ENCODE assay signal across 21 cellular contexts in genomic region chr19:15236886-15237285, GRCh38. TPM values are rescaled to one million over a fixed set of nuclear protein-coding genes. Genes with fewer than 3 reads are reported as not detected.
DNase-seq lines count a peak whose midpoint lies in the region; ATAC-seq and TF ChIP-seq lines count a peak whose summit lies in the region.
"Had no signal": no experiment of that assay in that cellular context is flagged by ENCODE, and none has a peak within 500 bp of the region (broad histone marks: within the 10 kb centered on the region; RNA-seq: fewer than 3 reads in every experiment).

No MANE protein-coding gene starts in this region.

- peak overlapping the region; percentile 48 for H3K27ac Mint-ChIP-seq in activated T-cell treated with anti-CD3 and anti-CD28 coated beads, Interleukin-2, amount 50 U/mL, for 72 hours
- peak overlapping the region; percentile 16 for H3K27ac Mint-ChIP-seq in central memory CD8-positive, alpha-beta T cell (ENCODE audit: low read depth)
- H3K27ac Mint-ChIP-seq in neural crest cell (ENCODE audit: unreplicated experiment) = peak overlapping the region; percentile 12
- peak overlapping the region; percentile 61 for H3K27ac Mint-ChIP-seq in stimulated activated effector memory CD8-positive, alpha-beta T cell treated with anti-CD3 and anti-CD28 coated beads, Interleukin-12 subunit alpha, Interleukin-12 subunit beta, amount 100 ng/mL, for 72 hours
- H3K27ac Mint-ChIP-seq in natural killer cell = peak overlapping the region in 1 of 2 donors; percentile 26
- no peak overlapping the region for H3K27ac Mint-ChIP-seq in activated CD8-positive, alpha-beta T cell treated with anti-CD3 and anti-CD28 coated beads for 36 hours
- H3K27ac Mint-ChIP-seq: B cell; CD8-positive, alpha-beta T cell had no signal

- no peaks in the 10 kb centered on the region for H3K9me3 Mint-ChIP-seq in activated T-cell treated with anti-CD3 and anti-CD28 coated beads, Interleukin-2, amount 50 U/mL, for 72 hours
- no peaks in the 10 kb centered on the region for H3K9me3 Mint-ChIP-seq in central memory CD8-positive, alpha-beta T cell
- H3K9me3 Mint-ChIP-seq in neural crest cell (no peaks in the 10 kb centered on the region), natural killer cell (no peaks in the 10 kb centered on the region)
- H3K9me3 Mint-ChIP-seq in stimulated activated effector memory CD8-positive, alpha-beta T cell treated with anti-CD3 and anti-CD28 coated beads, Interleukin-12 subunit alpha, Interleukin-12 subunit beta, amount 100 ng/mL, for 72 hours = no peaks in the 10 kb centered on the region
- no peaks in the 10 kb centered on the region for H3K9me3 Mint-ChIP-seq in activated CD8-positive, alpha-beta T cell treated with anti-CD3 and anti-CD28 coated beads for 36 hours
- H3K9me3 Mint-ChIP-seq: CD4-positive, CD25-positive, alpha-beta regulatory T cell; CD8-positive, alpha-beta T cell had no signal

- no peaks in the 10 kb centered on the region for H3K9me3 ChIP-seq in uterus
- H3K9me3 ChIP-seq: Caco-2 had no signal

- no peak overlapping the region for H3K27ac ChIP-seq in uterus
- H3K27ac ChIP-seq: 22Rv1, BLaER1, C4-2B, GM23248 had no signal

- H3K4me3 ChIP-seq in uterus = no peak overlapping the region
- H3K4me3 ChIP-seq: BLaER1, GM12878, GM23248 had no signal

- ATAC-seq in activated T-cell treated with anti-CD3 and anti-CD28 coated beads, Interleukin-2, amount 50 U/mL, for 72 hours (replicated peaks in 1 of 2) = no peak
- ATAC-seq in central memory CD8-positive, alpha-beta T cell (replicated peaks; ENCODE audit: extremely low read depth, poor library complexity, severe bottlenecking) = no peak
- ATAC-seq in stimulated activated effector memory CD8-positive, alpha-beta T cell treated with anti-CD3 and anti-CD28 coated beads, Interleukin-12 subunit alpha, Interleukin-12 subunit beta, amount 100 ng/mL, for 72 hours = no peak
- no peak for ATAC-seq in natural killer cell
- ATAC-seq in activated CD8-positive, alpha-beta T cell treated with anti-CD3 and anti-CD28 coated beads for 36 hours = no peak
- ATAC-seq: CD8-positive, alpha-beta T cell; GM12878 had no signal

- TF ChIP-seq POLR2A in uterus (IDR thresholded peaks at IDR 0.05) = no peak

- no peaks in the 10 kb centered on the region for H3K36me3 ChIP-seq in uterus

- TF ChIP-seq CTCF in neural crest cell (conservative IDR thresholded peaks at IDR 0.05) = no peak
- no peak for TF ChIP-seq CTCF in natural killer cell (IDR thresholded peaks at IDR 0.05)
- no peak for TF ChIP-seq CTCF in activated CD8-positive, alpha-beta T cell treated with anti-CD3 and anti-CD28 coated beads for 36 hours (IDR thresholded peaks at IDR 0.05)
- TF ChIP-seq CTCF in uterus (IDR thresholded peaks at IDR 0.05) = no peak

- peaks cover 5% of the 10 kb centered on the region for H3K4me1 Mint-ChIP-seq in activated T-cell treated with anti-CD3 and anti-CD28 coated beads, Interleukin-2, amount 50 U/mL, for 72 hours (ENCODE audit: low read depth)
- peaks cover 11% of the 10 kb centered on the region for H3K4me1 Mint-ChIP-seq in central memory CD8-positive, alpha-beta T cell
- H3K4me1 Mint-ChIP-seq in neural crest cell (peaks cover 11% of the 10 kb centered on the region), natural killer cell (peaks cover 0 to 19% of the 10 kb centered on the region in 2 donors)
- peaks cover 21% of the 10 kb centered on the region for H3K4me1 Mint-ChIP-seq in stimulated activated effector memory CD8-positive, alpha-beta T cell treated with anti-CD3 and anti-CD28 coated beads, Interleukin-12 subunit alpha, Interleukin-12 subunit beta, amount 100 ng/mL, for 72 hours
- peaks cover 9% of the 10 kb centered on the region for H3K4me1 Mint-ChIP-seq in activated CD8-positive, alpha-beta T cell treated with anti-CD3 and anti-CD28 coated beads for 36 hours (ENCODE audit: low read depth)

- CTCF ChIA-PET in activated CD8-positive, alpha-beta T cell treated with anti-CD3 and anti-CD28 coated beads for 36 hours (lab: Charles Lee) = interaction anchor here (1.5 kb wide), 1 partner anchor 59 kb away, joined by 5 read pairs; no protein-coding TSS in a partner anchor

- H3K4me1 ChIP-seq in uterus = no peaks in the 10 kb centered on the region
- H3K4me1 ChIP-seq: Caco-2 had no signal

- DNase-seq in activated T-cell treated with anti-CD3 and anti-CD28 coated beads, Interleukin-2, amount 50 U/mL, for 72 hours = no peak
- no peak for DNase-seq in activated T-cell treated with anti-CD3 and anti-CD28 coated beads, Interleukin-2, amount 50 U/mL, for 48 hours
- DNase-seq in central memory CD8-positive, alpha-beta T cell (ENCODE audit: low spot score in 2 of 2) = no peak
- DNase-seq in neural crest cell (ENCODE audit: low read depth, low spot score) = no peak
- DNase-seq in stimulated activated effector memory CD8-positive, alpha-beta T cell treated with anti-CD3 and anti-CD28 coated beads, Interleukin-12 subunit alpha, Interleukin-12 subunit beta, amount 100 ng/mL, for 72 hours (ENCODE audit: low spot score in 2 of 2) = no peak
- DNase-seq in natural killer cell = no peak
- DNase-seq in activated CD8-positive, alpha-beta T cell treated with anti-CD3 and anti-CD28 coated beads for 36 hours = no peak
- DNase-seq in uterus = no peak
- DNase-seq: Caco-2; CD4-positive, CD25-positive, alpha-beta regulatory T cell; CD8-positive, alpha-beta T cell; DMS153; DND-41; GM23248; H7; HCEC 1CT had no signal

- POLR2A ChIA-PET in activated CD8-positive, alpha-beta T cell treated with anti-CD3 and anti-CD28 coated beads for 36 hours (lab: Charles Lee) = no interaction called here

- intact Hi-C loops in natural killer cell (cut with micrococcal nuclease) = no loop called here
- intact Hi-C loops in activated CD8-positive, alpha-beta T cell treated with anti-CD3 and anti-CD28 coated beads for 36 hours (cut with micrococcal nuclease) = no loop called here
- intact Hi-C loops in uterus (cut with DNase I; ENCODE audit: low total_unique reads) = no loop called here

- H3K4me3 Mint-ChIP-seq in activated T-cell treated with anti-CD3 and anti-CD28 coated beads, Interleukin-2, amount 50 U/mL, for 72 hours = no peak overlapping the region
- H3K4me3 Mint-ChIP-seq in central memory CD8-positive, alpha-beta T cell = no peak overlapping the region
- H3K4me3 Mint-ChIP-seq in neural crest cell (no peak overlapping the region), natural killer cell (no peak overlapping the region)
- no peak overlapping the region for H3K4me3 Mint-ChIP-seq in stimulated activated effector memory CD8-positive, alpha-beta T cell treated with anti-CD3 and anti-CD28 coated beads, Interleukin-12 subunit alpha, Interleukin-12 subunit beta, amount 100 ng/mL, for 72 hours
- no peak overlapping the region for H3K4me3 Mint-ChIP-seq in activated CD8-positive, alpha-beta T cell treated with anti-CD3 and anti-CD28 coated beads for 36 hours
- H3K4me3 Mint-ChIP-seq: B cell; CD8-positive, alpha-beta T cell had no signal

- H3K36me3 Mint-ChIP-seq in activated T-cell treated with anti-CD3 and anti-CD28 coated beads, Interleukin-2, amount 50 U/mL, for 72 hours (ENCODE audit: insufficient read depth in 2 of 2) = peaks cover 3 to 19% of the 10 kb centered on the region in 2 donors
- H3K36me3 Mint-ChIP-seq in central memory CD8-positive, alpha-beta T cell (ENCODE audit: insufficient read depth) = peaks cover 44% of the 10 kb centered on the region
- H3K36me3 Mint-ChIP-seq in neural crest cell (ENCODE audit: low read depth) (peaks cover 18% of the 10 kb centered on the region), natural killer cell (peaks cover 13% of the 10 kb centered on the region)
- peaks cover 84% of the 10 kb centered on the region for H3K36me3 Mint-ChIP-seq in stimulated activated effector memory CD8-positive, alpha-beta T cell treated with anti-CD3 and anti-CD28 coated beads, Interleukin-12 subunit alpha, Interleukin-12 subunit beta, amount 100 ng/mL, for 72 hours
- peaks cover 28% of the 10 kb centered on the region for H3K36me3 Mint-ChIP-seq in activated CD8-positive, alpha-beta T cell treated with anti-CD3 and anti-CD28 coated beads for 36 hours (ENCODE audit: low read depth)

- peaks cover 8% of the 10 kb centered on the region for H3K27me3 Mint-ChIP-seq in activated T-cell treated with anti-CD3 and anti-CD28 coated beads, Interleukin-2, amount 50 U/mL, for 72 hours (ENCODE audit: low read depth)
- H3K27me3 Mint-ChIP-seq in central memory CD8-positive, alpha-beta T cell = peaks cover 26% of the 10 kb centered on the region
- H3K27me3 Mint-ChIP-seq in neural crest cell (ENCODE audit: low read depth) (peaks cover 31% of the 10 kb centered on the region), natural killer cell (ENCODE audit: low read depth in 2 of 2) (peaks cover 0 to 9% of the 10 kb centered on the region in 2 donors)
- peaks cover 12% of the 10 kb centered on the region for H3K27me3 Mint-ChIP-seq in activated CD8-positive, alpha-beta T cell treated with anti-CD3 and anti-CD28 coated beads for 36 hours

- H3K27me3 ChIP-seq in uterus = no peaks in the 10 kb centered on the region

RNA-seq across cellular contexts. Expression of gene EPHX3, which starts 4.6 kb away (rescaled TPM):
- under 1 TPM; 0.16 to 0.62 TPM for total RNA-seq in activated T-cell treated with anti-CD3 and anti-CD28 coated beads, Interleukin-2, amount 50 U/mL, for 72 hours
- total RNA-seq in neural crest cell = 1.0 and 1.1 TPM in 2 replicates
- total RNA-seq in natural killer cell = not detected
- not detected for total RNA-seq in activated CD8-positive, alpha-beta T cell treated with anti-CD3 and anti-CD28 coated beads for 36 hours
- under 1 TPM in 2 of 4 donors, not detected in 2; 0.35 to 0.64 TPM for total RNA-seq in uterus
- total RNA-seq: B cell, GM12878, GM23248 had no signal

RNA-seq across cellular contexts. Expression of gene NOTCH3, which starts 36.1 kb away (rescaled TPM):
- under 1 TPM; 0.02 TPM for total RNA-seq in activated T-cell treated with anti-CD3 and anti-CD28 coated beads, Interleukin-2, amount 50 U/mL, for 72 hours
- 125 and 127 TPM in 2 replicates for total RNA-seq in neural crest cell
- total RNA-seq in natural killer cell = under 1 TPM in 2 of 3 donors, not detected in 1; 0.25 to 0.26 TPM
- total RNA-seq in activated CD8-positive, alpha-beta T cell treated with anti-CD3 and anti-CD28 coated beads for 36 hours = under 1 TPM in 1 of 2 experiments, not detected in 1; 0.16 TPM
- 100 to 1,000 TPM in 2 of 4 donors, 10 to 100 TPM in 1, 1 to 10 TPM in 1; 9.4 to 166 (median 96.9) TPM for total RNA-seq in uterus
- total RNA-seq: CD4-positive, CD25-positive, alpha-beta regulatory T cell; CD8-positive, alpha-beta T cell had no signal

Comparison
In these comparisons a context has a peak if more than half of its experiments do, and no peak if none do; other contexts are left out.
1. RNA of gene NOTCH3, which starts 36.1 kb away (total RNA-seq): 9.4 to 166 TPM in uterus and 125 to 127 TPM in neural crest cell; 0.25 to 0.26 TPM in natural killer cell, 0.16 TPM in activated CD8-positive, alpha-beta T cell treated with anti-CD3 and anti-CD28 coated beads for 36 hours and 0.02 TPM in activated T-cell treated with anti-CD3 and anti-CD28 coated beads, Interleukin-2, amount 50 U/mL, for 72 hours; every median in the first group is over 4 times any median in the second.